In the genomic region with DNA sequence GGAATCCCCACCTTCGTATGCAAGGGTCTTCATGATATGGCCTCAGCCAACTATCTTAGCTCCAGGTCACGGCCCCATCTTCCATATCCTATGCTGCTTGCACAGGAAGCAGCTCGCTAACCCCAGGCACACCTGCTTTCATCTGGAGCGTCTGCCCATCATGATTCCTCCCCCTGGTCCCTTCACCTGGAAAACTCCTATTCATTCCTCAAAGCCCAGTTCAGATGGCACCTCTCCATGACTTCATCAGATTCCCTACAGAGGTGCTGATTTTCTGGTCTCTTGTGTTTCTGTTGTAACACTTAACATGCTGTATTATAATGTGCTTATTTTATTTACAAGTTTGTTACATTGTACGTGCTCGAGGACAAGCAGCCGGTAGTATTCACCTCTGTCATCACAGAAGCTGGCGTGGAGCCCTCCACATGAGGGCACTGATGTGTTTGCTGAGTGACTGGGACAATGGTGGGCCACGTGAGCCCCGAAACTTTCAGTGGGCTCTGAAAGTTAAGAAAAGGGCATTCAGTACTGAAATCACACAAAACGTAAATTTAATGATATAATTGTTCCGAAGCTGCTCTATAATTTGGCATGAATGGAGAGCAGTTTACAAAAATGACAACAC, we compare ENCODE assay signal across 25 cellular contexts. TPM values are rescaled to one million over a fixed set of nuclear protein-coding genes. Genes with fewer than 3 reads are reported as not detected.
A peak's percentile ranks its signal among the peaks of the same experiment; 100 is the strongest.
DNase-seq lines count a peak whose midpoint lies in the region; ATAC-seq and TF ChIP-seq lines count a peak whose summit lies in the region.
"Had no signal": no experiment of that assay in that cellular context is flagged by ENCODE, and none has a peak within 500 bp of the region (broad histone marks: within the 10 kb centered on the region; RNA-seq: fewer than 3 reads in every experiment).

No MANE protein-coding gene starts in this region.

- no peak overlapping the region for H3K27ac ChIP-seq in aorta (ENCODE audit: low read depth in 1 of 2, low read length in 2 of 2)
- H3K27ac ChIP-seq: C4-2B, KMS-11, PC-9, SK-N-MC had no signal

- ATAC-seq in aorta (ENCODE audit: low FRiP score), result no peak
- ATAC-seq in HG03565 (IDR thresholded peaks at IDR 0.05; ENCODE audit: unreplicated experiment), result no peak

- no peaks in the 10 kb centered on the region for H3K4me1 Mint-ChIP-seq in activated naive CD4-positive, alpha-beta T cell treated with anti-CD3 and anti-CD28 coated beads, Interleukin-2, amount 50 U/mL, for 24 hours
- no peaks in the 10 kb centered on the region for H3K4me1 Mint-ChIP-seq in chondrocyte (ENCODE audit: low read depth)
- H3K4me1 Mint-ChIP-seq: CD8-positive, alpha-beta memory T cell had no signal

- no peak overlapping the region for H3K4me3 ChIP-seq in LNCaP clone FGC (ENCODE audit: low read depth, low read length)
- H3K4me3 ChIP-seq in aorta (ENCODE audit: low read length in 2 of 2), result no peak overlapping the region
- H3K4me3 ChIP-seq: PC-9, SK-N-MC had no signal

- H3K9me3 ChIP-seq in aorta (ENCODE audit: control insufficient read depth, low read length), result no peaks in the 10 kb centered on the region

- WGBS in aorta, 2 donors, result 92 to 95% methylated on average over 12 of the region's 12 CpGs

- H3K9me3 Mint-ChIP-seq in activated naive CD4-positive, alpha-beta T cell treated with anti-CD3 and anti-CD28 coated beads, Interleukin-2, amount 50 U/mL, for 24 hours, result no peaks in the 10 kb centered on the region
- H3K9me3 Mint-ChIP-seq in chondrocyte (ENCODE audit: low read depth), result no peaks in the 10 kb centered on the region
- H3K9me3 Mint-ChIP-seq: CD8-positive, alpha-beta memory T cell; H9 had no signal

- H3K4me3 Mint-ChIP-seq in activated naive CD4-positive, alpha-beta T cell treated with anti-CD3 and anti-CD28 coated beads, Interleukin-2, amount 50 U/mL, for 24 hours, result no peak overlapping the region
- H3K4me3 Mint-ChIP-seq in chondrocyte (ENCODE audit: unreplicated experiment), result no peak overlapping the region
- H3K4me3 Mint-ChIP-seq: CD8-positive, alpha-beta memory T cell; H9 had no signal

- H3K36me3 ChIP-seq in aorta (ENCODE audit: control insufficient read depth in 1 of 2, insufficient read depth in 2 of 2, low read length in 1 of 2), result no peaks in the 10 kb centered on the region

- no peaks in the 10 kb centered on the region for H3K27me3 ChIP-seq in aorta (ENCODE audit: control insufficient read depth in 1 of 2, insufficient read depth in 2 of 2, low read length in 1 of 2)

- peak overlapping the region; percentile 10 for H3K27ac Mint-ChIP-seq in activated naive CD4-positive, alpha-beta T cell treated with anti-CD3 and anti-CD28 coated beads, Interleukin-2, amount 50 U/mL, for 24 hours
- no peak overlapping the region for H3K27ac Mint-ChIP-seq in chondrocyte (ENCODE audit: unreplicated experiment)
- H3K27ac Mint-ChIP-seq: CD8-positive, alpha-beta memory T cell; H9 had no signal

- intact Hi-C loops in aorta (cut with DNase I), result no loop called here

- H3K27me3 Mint-ChIP-seq in activated naive CD4-positive, alpha-beta T cell treated with anti-CD3 and anti-CD28 coated beads, Interleukin-2, amount 50 U/mL, for 24 hours, result no peaks in the 10 kb centered on the region
- peaks cover 30% of the 10 kb centered on the region for H3K27me3 Mint-ChIP-seq in chondrocyte (ENCODE audit: low read depth)

- H3K36me3 Mint-ChIP-seq in activated naive CD4-positive, alpha-beta T cell treated with anti-CD3 and anti-CD28 coated beads, Interleukin-2, amount 50 U/mL, for 24 hours, result peaks cover 8% of the 10 kb centered on the region
- peaks cover 17% of the 10 kb centered on the region for H3K36me3 Mint-ChIP-seq in chondrocyte (ENCODE audit: low read depth)

- H3K4me1 ChIP-seq in aorta (ENCODE audit: control insufficient read depth in 1 of 2, insufficient read depth in 2 of 2, low read length in 2 of 2), result no peaks in the 10 kb centered on the region

- no peak for DNase-seq in activated naive CD4-positive, alpha-beta T cell treated with Interleukin-2 at 50 U/mL for 16 hours
- DNase-seq in LNCaP clone FGC (ENCODE audit: low read depth), result no peak
- DNase-seq in chondrocyte (ENCODE audit: low spot score), result peak; percentile 79
- DNase-seq in aorta, result peak; percentile 14 to 69
- DNase-seq in NOMO-1 (lab: John Stamatoyannopoulos, UW; ENCODE audit: unreplicated experiment in 2 of 2), result no peak
- no peak for DNase-seq in NCI-H2227 treated with DMSO at 0.1 percent for 48 hours (lab: John Stamatoyannopoulos, UW)
- DNase-seq: Calu3; CD8-positive, alpha-beta memory T cell; H9; NCI-H1694; NCI-H2081 treated with DMSO at 0.1 percent for 48 hours; NCI-H2171 treated with DMSO at 0.1 percent for 48 hours; NCI-H446; NCI-H526; PC-9; RPMI8226; SHP77; T-helper 1 cell had no signal

- TF ChIP-seq CTCF in LNCaP clone FGC (IDR thresholded peaks at IDR 0.05; ENCODE audit: control insufficient read depth, extremely low read depth, insufficient read depth) (peak; percentile 33), chondrocyte (IDR thresholded peaks at IDR 0.05) (no peak)

RNA-seq across cellular contexts. Expression of a gene that starts 16.2 kb away (rescaled TPM):
- total RNA-seq in chondrocyte, result 2.2 to 8.4 TPM (median 3.0 TPM) in 3 replicates
- total RNA-seq in aorta, result 10 to 100 TPM in 1 of 2 donors, 1 to 10 TPM in 1; 4.5 to 17.8 TPM
- 10 to 100 TPM in 1 of 2 donors, 1 to 10 TPM in 1; 2.9 to 17.7 TPM for polyA plus RNA-seq in aorta
- total RNA-seq: Daoy, H9, HT1080 had no signal
- polyA plus RNA-seq: CD8-positive, alpha-beta memory T cell had no signal

Comparison
In these comparisons a context has a peak if more than half of its experiments do, and no peak if none do; other contexts are left out.
1. DNase-seq: peak in chondrocyte (single experiment) and aorta (2 of 2); none in activated naive CD4-positive, alpha-beta T cell treated with Interleukin-2 at 50 U/mL for 16 hours (single experiment), LNCaP clone FGC (single experiment), NOMO-1 (0 of 2) and NCI-H2227 treated with DMSO at 0.1 percent for 48 hours (single experiment).